In genomic region chrX:130165181-130165702, GRCh38 we compare ENCODE assay signal across 8 cellular contexts. TPM values are rescaled to one million over a fixed set of nuclear protein-coding genes. Genes with fewer than 3 reads are reported as not detected.
DNase-seq lines count a peak whose midpoint lies in the region; ATAC-seq and TF ChIP-seq lines count a peak whose summit lies in the region.

No MANE protein-coding gene starts in this region.

- H3K4me1 ChIP-seq in A673 (ENCODE audit: insufficient read depth, low read length, poor library complexity, severe bottlenecking) (peaks cover 8% of the 10 kb centered on the region), skeletal muscle satellite cell (ENCODE audit: control insufficient read depth, insufficient read depth, low read length) (no peaks in the 10 kb centered on the region)

- H3K4me3 Mint-ChIP-seq in activated naive CD4-positive, alpha-beta T cell treated with anti-CD3 and anti-CD28 coated beads, Interleukin-2, amount 50 U/mL, for 24 hours: peak overlapping the region; percentile 98

- peak overlapping the region; percentile 87 for H3K27ac ChIP-seq in A673 (ENCODE audit: low read depth, low read length, poor library complexity, severe bottlenecking)

- BruUV-seq in A673 (replicated peaks; lab: Mats Ljungman, UMichigan): TSS peak; percentile 47

- CTCF ChIA-PET in A673 (lab: Charles Lee): interaction anchor here (1.4 kb wide), 1 partner anchor 86 kb away, joined by 3 read pairs; no protein-coding TSS in a partner anchor

- POLR2A ChIA-PET in A673 (lab: Charles Lee; ENCODE audit: low non-redundant PET): interaction anchor here (0.6 kb wide), 1 partner anchor 699 kb away, joined by 4 read pairs; no protein-coding TSS in a partner anchor

- DNase-seq in A673 (ENCODE audit: low spot score) (peak; percentile 36), HCEC 1CT (peak; percentile 36), iPS-NIHi7 (ENCODE audit: extremely low spot score) (no peak), HT-29 (ENCODE audit: low spot score) (no peak)

- peak overlapping the region; percentile 82 for H3K4me2 ChIP-seq in skeletal muscle satellite cell (ENCODE audit: low read length)

- TF ChIP-seq CTCF in A673 (conservative IDR thresholded peaks at IDR 0.05; ENCODE audit: low read depth, low read length): no peak

- H3K4me3 ChIP-seq in A673 (ENCODE audit: low read depth, low read length, poor library complexity, severe bottlenecking) (peak overlapping the region; percentile 73), iPS-11a (ENCODE audit: low read depth, low read length) (peak overlapping the region; percentile 73), skeletal muscle satellite cell (ENCODE audit: low read length) (peak overlapping the region; percentile 80)

- no peaks in the 10 kb centered on the region for H3K36me3 Mint-ChIP-seq in activated naive CD4-positive, alpha-beta T cell treated with anti-CD3 and anti-CD28 coated beads, Interleukin-2, amount 50 U/mL, for 24 hours

- no peaks in the 10 kb centered on the region for H3K36me3 ChIP-seq in A673 (ENCODE audit: insufficient read depth, low read length, poor library complexity, severe bottlenecking)
- no peaks in the 10 kb centered on the region for H3K36me3 ChIP-seq in skeletal muscle satellite cell (ENCODE audit: insufficient read depth, low read length)

- no peak for ATAC-seq in HG02870 (IDR thresholded peaks at IDR 0.05; ENCODE audit: unreplicated experiment)

- H3K9me3 ChIP-seq in A673 (ENCODE audit: low read depth, low read length, poor library complexity, severe bottlenecking) (no peaks in the 10 kb centered on the region), skeletal muscle satellite cell (replicated peaks; ENCODE audit: low read length) (no peaks in the 10 kb centered on the region)

- H3K4me1 Mint-ChIP-seq in activated naive CD4-positive, alpha-beta T cell treated with anti-CD3 and anti-CD28 coated beads, Interleukin-2, amount 50 U/mL, for 24 hours: peaks cover 31% of the 10 kb centered on the region

- no peaks in the 10 kb centered on the region for H3K27me3 Mint-ChIP-seq in activated naive CD4-positive, alpha-beta T cell treated with anti-CD3 and anti-CD28 coated beads, Interleukin-2, amount 50 U/mL, for 24 hours

- H3K27ac Mint-ChIP-seq in activated naive CD4-positive, alpha-beta T cell treated with anti-CD3 and anti-CD28 coated beads, Interleukin-2, amount 50 U/mL, for 24 hours: peak overlapping the region; percentile 95

- no peaks in the 10 kb centered on the region for H3K27me3 ChIP-seq in A673 (replicated peaks; ENCODE audit: insufficient read depth, low read depth, low read length, poor library complexity)
- no peaks in the 10 kb centered on the region for H3K27me3 ChIP-seq in skeletal muscle satellite cell (ENCODE audit: control insufficient read depth, insufficient read depth, low read length)

- peak overlapping the region; percentile 84 for H3K9ac ChIP-seq in skeletal muscle satellite cell (ENCODE audit: low read depth, low read length)

- no peaks in the 10 kb centered on the region for H3K9me3 Mint-ChIP-seq in activated naive CD4-positive, alpha-beta T cell treated with anti-CD3 and anti-CD28 coated beads, Interleukin-2, amount 50 U/mL, for 24 hours

- intact Hi-C loops in A673 (cut with micrococcal nuclease; ENCODE audit: unreplicated experiment): no loop called here

RNA-seq across cellular contexts. Expression of gene AIFM1, which starts 0.4 kb away (rescaled TPM):
- total RNA-seq in A673 (2021): 69.4 and 71.1 TPM in 2 replicates
- total RNA-seq in skeletal muscle satellite cell (2012; rRNA removed): 14.4 and 19.3 TPM in 2 replicates
- 28.4 and 39.7 TPM in 2 replicates for total RNA-seq in HT-29 (2014; rRNA removed; shearing (Covaris generic))

RNA-seq across cellular contexts. Expression of gene RAB33A, which starts 6.5 kb away (rescaled TPM):
- total RNA-seq in A673 (2021): 4.8 and 6.2 TPM in 2 replicates
- 0.22 and 0.76 TPM in 2 replicates for total RNA-seq in skeletal muscle satellite cell (2012; rRNA removed)
- not detected in 2 replicates for total RNA-seq in HT-29 (2014; rRNA removed; shearing (Covaris generic))

RNA-seq across cellular contexts. Expression of gene ELF4, which starts 54.9 kb away (rescaled TPM):
- 8.4 and 9.0 TPM in 2 replicates for total RNA-seq in A673 (2021)
- 9.9 and 10.5 TPM in 2 replicates for total RNA-seq in skeletal muscle satellite cell (2012; rRNA removed)
- 39.8 and 42.4 TPM in 2 replicates for total RNA-seq in HT-29 (2014; rRNA removed; shearing (Covaris generic))

Comparison
In these comparisons a context has a peak if more than half of its experiments do, and no peak if none do; other contexts are left out.
1. DNase-seq: peak in A673 (single experiment) and HCEC 1CT (single experiment); none in iPS-NIHi7 (single experiment) and HT-29 (single experiment).
2. Peak in every context shown above with its lines, with median percentiles within 50 percentile points of each other: H3K4me3 ChIP-seq.